In genomic region chrX:32087663-32088062, GRCh38 we compare ENCODE assay signal across 29 cellular contexts.
"Had no signal": no experiment of that assay in that cellular context is flagged by ENCODE, and none has a peak within 500 bp of the region (broad histone marks: within the 10 kb centered on the region; RNA-seq: fewer than 3 reads in every experiment).

No MANE protein-coding gene starts in this region.

- H3K36me3 Mint-ChIP-seq: stimulated activated effector memory CD8-positive, alpha-beta T cell treated with anti-CD3 and anti-CD28 coated beads, Interleukin-12 subunit alpha, Interleukin-12 subunit beta, amount 100 ng/mL, for 72 hours; stimulated activated memory B cell treated with anti-CD40 and anti-IgM and Interleukin-4, amounts not matched to agents 10 μg/mL and 1 μg/mL and 100 μg/mL, for 72 hours; stimulated activated naive B cell treated with anti-CD40 and anti-IgM and Interleukin-4, amounts not matched to agents 10 μg/mL and 1 μg/mL and 100 μg/mL, for 72 hours; type B pancreatic cell had no signal

- DNase-seq: stimulated activated CD4-positive, alpha-beta T cell treated with anti-CD3 and anti-CD28 coated beads, Interleukin-2, amount 100 ng/mL, for 48 hours; stimulated activated CD4-positive, alpha-beta T cell treated with anti-CD3 and anti-CD28 coated beads, Interleukin-4, amount 100 ng/mL, for 1 hour; stimulated activated CD4-positive, alpha-beta T cell treated with anti-CD3 and anti-CD28 coated beads, Interleukin-4, amount 100 ng/mL, for 24 hours; stimulated activated CD4-positive, alpha-beta T cell treated with anti-CD3 and anti-CD28 coated beads, Interleukin-4, amount 100 ng/mL, for 4 hours; stimulated activated CD8-positive, alpha-beta memory T cell treated with anti-CD3 and anti-CD28 coated beads, Interleukin-4, amount 100 ng/mL, for 48 hours; stimulated activated naive B cell treated with anti-CD40 and anti-IgM and Interleukin-4, amounts not matched to agents 10 μg/mL and 1 μg/mL and 100 μg/mL, for 72 hours; stimulated activated naive CD4-positive, alpha-beta T cell; stimulated activated naive CD4-positive, alpha-beta T cell treated with Interleukin-2 at 50 U/mL for 16 hours; stimulated activated naive CD8-positive, alpha-beta T cell treated with anti-CD3 and anti-CD28 coated beads, Interleukin-15, amount 100 ng/mL, for 72 hours; stimulated activated naive CD8-positive, alpha-beta T cell treated with anti-CD3 and anti-CD28 coated beads, Interleukin-15, Interleukin-2, amounts not matched to agents 100 U/mL and 50 U/mL, for 24 hours; stomach; substantia nigra; testis; thyroid gland; tibial artery; transverse colon; trophoblast cell; upper lobe of left lung; upper lobe of right lung; uterus had no signal

- H3K4me1 Mint-ChIP-seq: stimulated activated effector memory CD8-positive, alpha-beta T cell treated with anti-CD3 and anti-CD28 coated beads, Interleukin-12 subunit alpha, Interleukin-12 subunit beta, amount 100 ng/mL, for 72 hours; stimulated activated memory B cell treated with anti-CD40 and anti-IgM and Interleukin-4, amounts not matched to agents 10 μg/mL and 1 μg/mL and 100 μg/mL, for 72 hours; stimulated activated naive B cell treated with anti-CD40 and anti-IgM and Interleukin-4, amounts not matched to agents 10 μg/mL and 1 μg/mL and 100 μg/mL, for 72 hours; stimulated activated naive CD8-positive, alpha-beta T cell treated with anti-CD3 and anti-CD28 coated beads, Interleukin-15, amount 100 ng/mL, for 72 hours had no signal

- H3K4me3 ChIP-seq: stomach, suprapubic skin, testis, thoracic aorta, thyroid gland, tibial artery, tibial nerve, transverse colon, upper lobe of left lung, upper lobe of right lung, uterus, vagina had no signal

- H3K4me3 Mint-ChIP-seq: stimulated activated effector memory CD8-positive, alpha-beta T cell treated with anti-CD3 and anti-CD28 coated beads, Interleukin-12 subunit alpha, Interleukin-12 subunit beta, amount 100 ng/mL, for 72 hours; stimulated activated memory B cell treated with anti-CD40 and anti-IgM and Interleukin-4, amounts not matched to agents 10 μg/mL and 1 μg/mL and 100 μg/mL, for 72 hours; stimulated activated naive B cell treated with anti-CD40 and anti-IgM and Interleukin-4, amounts not matched to agents 10 μg/mL and 1 μg/mL and 100 μg/mL, for 72 hours; stimulated activated naive CD8-positive, alpha-beta T cell treated with anti-CD3 and anti-CD28 coated beads, Interleukin-15, amount 100 ng/mL, for 72 hours; stimulated activated naive CD8-positive, alpha-beta T cell treated with anti-CD3 and anti-CD28 coated beads, Interleukin-15, Interleukin-2, amounts not matched to agents 100 ng/mL and 50 ng/mL, for 24 hours; type B pancreatic cell had no signal

- H3K9me3 Mint-ChIP-seq: stimulated activated effector memory CD8-positive, alpha-beta T cell treated with anti-CD3 and anti-CD28 coated beads, Interleukin-12 subunit alpha, Interleukin-12 subunit beta, amount 100 ng/mL, for 72 hours; stimulated activated memory B cell treated with anti-CD40 and anti-IgM and Interleukin-4, amounts not matched to agents 10 μg/mL and 1 μg/mL and 100 μg/mL, for 72 hours; stimulated activated naive CD8-positive, alpha-beta T cell treated with anti-CD3 and anti-CD28 coated beads, Interleukin-15, amount 100 ng/mL, for 72 hours; stimulated activated naive CD8-positive, alpha-beta T cell treated with anti-CD3 and anti-CD28 coated beads, Interleukin-15, Interleukin-2, amounts not matched to agents 100 ng/mL and 50 ng/mL, for 24 hours; type B pancreatic cell had no signal

- H3K27me3 ChIP-seq: stomach, suprapubic skin, testis, thyroid gland, tibial artery, tibial nerve, transverse colon, upper lobe of left lung, upper lobe of right lung, uterus, vagina had no signal

- H3K27me3 Mint-ChIP-seq: stimulated activated memory B cell treated with anti-CD40 and anti-IgM and Interleukin-4, amounts not matched to agents 10 μg/mL and 1 μg/mL and 100 μg/mL, for 72 hours; stimulated activated naive B cell treated with anti-CD40 and anti-IgM and Interleukin-4, amounts not matched to agents 10 μg/mL and 1 μg/mL and 100 μg/mL, for 72 hours; stimulated activated naive CD8-positive, alpha-beta T cell treated with anti-CD3 and anti-CD28 coated beads, Interleukin-15, amount 100 ng/mL, for 72 hours; stimulated activated naive CD8-positive, alpha-beta T cell treated with anti-CD3 and anti-CD28 coated beads, Interleukin-15, Interleukin-2, amounts not matched to agents 100 ng/mL and 50 ng/mL, for 24 hours; type B pancreatic cell had no signal

- H3K4me1 ChIP-seq: stomach, suprapubic skin, testis, thyroid gland, tibial artery, tibial nerve, transverse colon, upper lobe of left lung, upper lobe of right lung, uterus, vagina had no signal

- FAIRE-seq: urothelium cell line had no signal

- H3K27ac ChIP-seq: stomach, suprapubic skin, testis, thoracic aorta, thyroid gland, tibial artery, tibial nerve, transverse colon, upper lobe of left lung, upper lobe of right lung, uterus, vagina had no signal

- H3K9me3 ChIP-seq: stomach, suprapubic skin, testis, thoracic aorta, thyroid gland, tibial artery, tibial nerve, transverse colon, upper lobe of left lung, upper lobe of right lung, uterus, vagina had no signal

- ATAC-seq: stimulated activated effector memory CD8-positive, alpha-beta T cell treated with anti-CD3 and anti-CD28 coated beads, Interleukin-12 subunit alpha, Interleukin-12 subunit beta, amount 100 ng/mL, for 72 hours; stimulated activated memory B cell treated with anti-CD40 and anti-IgM and Interleukin-4, amounts not matched to agents 10 μg/mL and 1 μg/mL and 100 μg/mL, for 72 hours; stimulated activated naive B cell treated with anti-CD40 and anti-IgM and Interleukin-4, amounts not matched to agents 10 μg/mL and 1 μg/mL and 100 μg/mL, for 72 hours; stimulated activated naive CD8-positive, alpha-beta T cell treated with anti-CD3 and anti-CD28 coated beads, Interleukin-15, amount 100 ng/mL, for 72 hours; stimulated activated naive CD8-positive, alpha-beta T cell treated with anti-CD3 and anti-CD28 coated beads, Interleukin-15, Interleukin-2, amounts not matched to agents 100 U/mL and 50 U/mL, for 24 hours; upper lobe of right lung had no signal

- H3K27ac Mint-ChIP-seq: stimulated activated effector memory CD8-positive, alpha-beta T cell treated with anti-CD3 and anti-CD28 coated beads, Interleukin-12 subunit alpha, Interleukin-12 subunit beta, amount 100 ng/mL, for 72 hours; stimulated activated memory B cell treated with anti-CD40 and anti-IgM and Interleukin-4, amounts not matched to agents 10 μg/mL and 1 μg/mL and 100 μg/mL, for 72 hours; stimulated activated naive B cell treated with anti-CD40 and anti-IgM and Interleukin-4, amounts not matched to agents 10 μg/mL and 1 μg/mL and 100 μg/mL, for 72 hours; stimulated activated naive CD8-positive, alpha-beta T cell treated with anti-CD3 and anti-CD28 coated beads, Interleukin-15, amount 100 ng/mL, for 72 hours; stimulated activated naive CD8-positive, alpha-beta T cell treated with anti-CD3 and anti-CD28 coated beads, Interleukin-15, Interleukin-2, amounts not matched to agents 100 ng/mL and 50 ng/mL, for 24 hours; type B pancreatic cell had no signal

- H3K36me3 ChIP-seq: stomach, suprapubic skin, thoracic aorta, thyroid gland, tibial artery, tibial nerve, transverse colon, upper lobe of left lung, upper lobe of right lung, uterus, vagina had no signal
